1 cellular context compared by ENCODE assay signal in genomic region chr4:26887809-26888208, GRCh38.
TF ChIP-seq lines count a peak whose summit lies in the region.

No MANE protein-coding gene starts in this region.

TF ChIP-seq in K562, 482 proteins besides CTCF, POLR2A, EP300 and RAD21:
- TF ChIP-seq RCOR1 (IDR thresholded peaks at IDR 0.05; ENCODE audit: borderline replicate concordance in 1 of 2, low read depth in 2 of 2, low read length in 2 of 2) (0 out of 4 replicates have a peak, but pooled peaks of 1 of the 2 experiments have one; percentile 21), EGR1 (conservative IDR thresholded peaks at IDR 0.05) (0 out of 2 replicates have a peak, but pooled peaks have one; percentile 5), CHAMP1 (IDR thresholded peaks at IDR 0.05) (no peak)
